11 cellular contexts compared by ENCODE assay signal in genomic region chr2:229313591-229313990, GRCh38. TPM values are rescaled to one million over a fixed set of nuclear protein-coding genes. Genes with fewer than 3 reads are reported as not detected.
DNase-seq lines count a peak whose midpoint lies in the region.
"Had no signal": no experiment of that assay in that cellular context is flagged by ENCODE, and none has a peak within 500 bp of the region (broad histone marks: within the 10 kb centered on the region; RNA-seq: fewer than 3 reads in every experiment).

No MANE protein-coding gene starts in this region.

- peak; percentile 46 for DNase-seq in Ammon's horn (ENCODE audit: low spot score)
- DNase-seq in NOMO-1 treated with DMSO at 0.1 percent for 48 hours (lab: John Stamatoyannopoulos, UW; ENCODE audit: unreplicated experiment), result peak; percentile 46
- DNase-seq in fibroblast of gingiva (ENCODE audit: low read depth), result peak; percentile 72
- DNase-seq in myocyte (ENCODE audit: low read depth), result peak; percentile 43
- no peak for DNase-seq in HPDE6-E6E7 (ENCODE audit: extremely low spot score)
- DNase-seq in globus pallidus (ENCODE audit: low spot score), result no peak
- DNase-seq in activated naive CD4-positive, alpha-beta T cell treated with anti-CD3 and anti-CD28 coated beads, Interleukin-2, amount 50 U/mL, for 16 hours, result no peak
- DNase-seq in NCI-H146 (lab: John Stamatoyannopoulos, UW), result no peak
- DNase-seq: activated CD4-positive, CD25-positive, alpha-beta regulatory T cell; activated T-cell treated with anti-CD3 and anti-CD28 coated beads, Interleukin-2, amount 50 U/mL, for 72 hours had no signal

RNA-seq across cellular contexts. Expression of gene PID1, which starts 42.5 kb away (rescaled TPM):
- total RNA-seq in myocyte, result 8.5 and 9.0 TPM in 2 replicates
- 30.6 TPM for polyA plus RNA-seq in myocyte (2012)
- total RNA-seq: activated T-cell treated with anti-CD3 and anti-CD28 coated beads, Interleukin-2, amount 50 U/mL, for 72 hours had no signal
- polyA plus RNA-seq: IgD-negative memory B cell had no signal

Comparison
In these comparisons a context has a peak if more than half of its experiments do, and no peak if none do; other contexts are left out.
1. DNase-seq: peak in Ammon's horn (single experiment), NOMO-1 treated with DMSO at 0.1 percent for 48 hours (single experiment), fibroblast of gingiva (single experiment) and myocyte (single experiment); none in HPDE6-E6E7 (single experiment), globus pallidus (single experiment), activated naive CD4-positive, alpha-beta T cell treated with anti-CD3 and anti-CD28 coated beads, Interleukin-2, amount 50 U/mL, for 16 hours (single experiment) and NCI-H146 (single experiment).